In genomic region chrX:44096666-44097065, GRCh38 we compare ENCODE assay signal across 23 cellular contexts.
"Had no signal": no experiment of that assay in that cellular context is flagged by ENCODE, and none has a peak within 500 bp of the region (broad histone marks: within the 10 kb centered on the region; RNA-seq: fewer than 3 reads in every experiment).

No MANE protein-coding gene starts in this region.

- H3K4me3 ChIP-seq: colonic mucosa, coronary artery, dorsolateral prefrontal cortex, esophagus muscularis mucosa, esophagus squamous epithelium, gastrocnemius medialis, gastroesophageal sphincter, heart left ventricle, heart right ventricle had no signal

- DNase-seq: colonic mucosa; cortex of kidney; dermis blood vessel endothelial cell; dorsolateral prefrontal cortex; effector CD4-positive, alpha-beta T cell; effector CD8-positive, alpha-beta T cell; effector memory CD4-positive, alpha-beta T cell; effector memory CD8-positive, alpha-beta T cell; endodermal cell; erythroblast; esophagus squamous epithelium; foreskin fibroblast; foreskin keratinocyte; foreskin melanocyte; gastrocnemius medialis; glutamatergic neuron; head of caudate nucleus; heart left ventricle; heart right ventricle had no signal

- H3K27ac ChIP-seq: colonic mucosa, coronary artery, dorsolateral prefrontal cortex, epithelial cell of prostate, esophagus muscularis mucosa, esophagus squamous epithelium, foreskin keratinocyte, gastrocnemius medialis, gastroesophageal sphincter, heart left ventricle, heart right ventricle had no signal

- H3K27me3 ChIP-seq: colonic mucosa, esophagus muscularis mucosa, esophagus squamous epithelium, foreskin keratinocyte, gastrocnemius medialis, gastroesophageal sphincter had no signal

- H3K9me3 ChIP-seq: colonic mucosa, esophagus muscularis mucosa, esophagus squamous epithelium, gastrocnemius medialis, gastroesophageal sphincter, heart left ventricle, heart right ventricle had no signal

- H3K36me3 ChIP-seq: colonic mucosa, esophagus muscularis mucosa, esophagus squamous epithelium, gastrocnemius medialis, gastroesophageal sphincter, heart left ventricle, heart right ventricle had no signal

- H3K4me1 ChIP-seq: colonic mucosa, esophagus muscularis mucosa, esophagus squamous epithelium, foreskin keratinocyte, gastrocnemius medialis, gastroesophageal sphincter, heart left ventricle, heart right ventricle had no signal
